Comparison of ENCODE assay signal across 8 cellular contexts in the genomic region with DNA sequence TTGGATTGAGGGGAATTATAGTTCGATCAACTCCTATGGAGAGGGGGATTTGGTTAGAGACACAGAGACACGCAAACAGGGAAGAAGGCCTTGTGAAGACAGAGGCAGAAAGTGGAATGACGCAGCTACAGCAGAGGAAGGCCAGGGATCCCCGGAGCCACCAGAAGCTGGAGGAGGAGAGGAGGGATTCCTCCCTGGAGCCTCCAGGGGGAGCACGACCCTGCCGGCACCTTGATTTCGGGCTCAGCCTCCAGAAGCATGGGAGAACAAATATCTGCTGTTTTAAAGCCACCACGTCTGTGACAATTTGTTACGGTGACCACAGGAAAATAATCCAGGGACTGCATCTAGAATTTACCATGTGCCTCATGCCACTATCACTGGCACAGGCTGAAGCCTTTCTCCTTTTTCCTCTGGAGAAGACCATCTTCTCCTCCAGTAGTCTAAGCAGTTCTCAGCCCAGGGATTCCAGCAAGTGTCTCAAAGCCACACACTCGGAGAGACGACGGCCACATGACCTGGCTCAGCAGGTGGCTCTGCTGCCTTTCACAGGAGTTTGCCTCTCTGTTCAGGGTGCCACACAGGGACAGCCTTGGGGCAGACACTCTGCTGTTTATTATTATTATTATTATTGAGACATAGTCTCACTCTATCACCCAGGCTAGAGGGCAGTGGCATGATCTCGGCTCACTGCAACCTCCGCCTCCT. TPM values are rescaled to one million over a fixed set of nuclear protein-coding genes. Genes with fewer than 3 reads are reported as not detected.
DNase-seq lines count a peak whose midpoint lies in the region; ATAC-seq, FAIRE-seq and TF ChIP-seq lines count a peak whose summit lies in the region.

No MANE protein-coding gene starts in this region.

- H3K27ac ChIP-seq in PC-9: no peak overlapping the region

- no peaks in the 10 kb centered on the region for H3K79me2 ChIP-seq in PC-9 (ENCODE audit: low read depth)

- TF ChIP-seq CTCF in BJ (IDR thresholded peaks at IDR 0.05; ENCODE audit: insufficient read depth, low read depth, low read length) (peak; percentile 91), PC-9 (conservative IDR thresholded peaks at IDR 0.05) (peak; percentile 72)

- no peak for ATAC-seq in HG03196 (IDR thresholded peaks at IDR 0.05; ENCODE audit: unreplicated experiment)

- no peaks in the 10 kb centered on the region for H3K36me3 ChIP-seq in BJ (ENCODE audit: control insufficient read depth, insufficient read depth, low read length)
- no peaks in the 10 kb centered on the region for H3K36me3 ChIP-seq in PC-9 (ENCODE audit: low read depth)

- no peaks in the 10 kb centered on the region for H3K9me3 ChIP-seq in PC-9 (ENCODE audit: insufficient read depth, low read depth)

- 0 out of 2 replicates have a peak overlapping the region, but pooled peaks have one; percentile 24 for H3K4me2 ChIP-seq in PC-9

- peak; percentile 40 for FAIRE-seq in GM19239 (lab: Jason Lieb, UNC)

- peak overlapping the region; percentile 34; the same call in 1 of the 2 replicates for H2AFZ ChIP-seq in PC-9

- H3K4me1 ChIP-seq in PC-9 (replicated peaks; ENCODE audit: insufficient read depth): no peaks in the 10 kb centered on the region

- H3K27me3 ChIP-seq in BJ (ENCODE audit: control insufficient read depth, insufficient read depth, low read length) (no peaks in the 10 kb centered on the region; the same call in 1 of the 2 replicates), PC-9 (ENCODE audit: insufficient read depth, low read depth) (no peaks in the 10 kb centered on the region)

- no peaks in the 10 kb centered on the region for H3K9me2 ChIP-seq in PC-9 (ENCODE audit: insufficient read depth)

- no peaks in the 10 kb centered on the region for H3F3A ChIP-seq in PC-9 (ENCODE audit: insufficient read depth, low read depth)

- in situ Hi-C loops in T47D (cut with HindIII; ENCODE audit: low pct_unique_long_range_greater_than_20kb, low sequenced_read_pairs): no loop called here

- DNase-seq in BJ (ENCODE audit: low read depth) (no peak), GM19239 (ENCODE audit: insufficient read length, low spot score) (peak; percentile 28), PC-9 (peak in 1 of 2 experiments; percentile 51), T47D (ENCODE audit: low read depth in 1 of 2, low spot score in 1 of 2) (peak; percentile 67 to 74), islet precursor cell (peak; percentile 84), occipital lobe (lab: John Stamatoyannopoulos, UW) (no peak)
- DNase-seq in stimulated activated CD8-positive, alpha-beta memory T cell treated with anti-CD3 and anti-CD28 coated beads, Interleukin-4, amount 100 ng/mL, for 48 hours: peak; percentile 45

- CTCF ChIA-PET in BJ (lab: Yijun Ruan, JAX) (interaction anchor here (0.7 to 4.9 kb wide), 19 partner anchors 11 to 878 kb away, joined by 3 to 69 read pairs (median 4); no protein-coding TSS in a partner anchor), PC-9 (lab: Charles Lee) (interaction anchor here (0.6 to 1.0 kb wide), 2 partner anchors 12 to 489 kb away, joined by 6 read pairs; no protein-coding TSS in a partner anchor)

- BruUV-seq in PC-9 (replicated peaks; lab: Mats Ljungman, UMichigan): no TSS peak

- H3K4me3 ChIP-seq in BJ (ENCODE audit: low read depth, low read length): no peak overlapping the region
- H3K4me3 ChIP-seq in PC-9: no peak overlapping the region

- intact Hi-C loops in PC-9 (cut with micrococcal nuclease; ENCODE audit: unreplicated experiment): loop anchor here (1.0 kb wide), 1 partner anchor 101 kb away; no protein-coding TSS in a partner anchor

- POLR2A ChIA-PET in BJ (lab: Charles Lee): no interaction called here
- POLR2A ChIA-PET in PC-9 (lab: Charles Lee; ENCODE audit: unreplicated experiment): interaction anchor here (0.7 kb wide), 1 partner anchor 24 kb away, joined by 3 read pairs; no protein-coding TSS in a partner anchor

- no peaks in the 10 kb centered on the region for H4K20me1 ChIP-seq in PC-9 (ENCODE audit: insufficient read depth)

RNA-seq across cellular contexts. Expression of a gene that starts 39.9 kb away (rescaled TPM):
- 4.8 and 5.0 TPM in 2 replicates for polyA plus RNA-seq in BJ (2011; rRNA removed)
- polyA minus RNA-seq in BJ (2011; rRNA and poly(A)+ RNA removed): 1.6 and 3.7 TPM in 2 replicates
- 8.9 and 10.6 TPM in 2 replicates for total RNA-seq in PC-9 (2021)
- 1.1 TPM for total RNA-seq in occipital lobe

RNA-seq across cellular contexts. Expression of a gene that starts 56.8 kb away (rescaled TPM):
- polyA plus RNA-seq in BJ (2011; rRNA removed): 21.8 and 33.9 TPM in 2 replicates
- 9.7 and 12.2 TPM in 2 replicates for polyA minus RNA-seq in BJ (2011; rRNA and poly(A)+ RNA removed)
- total RNA-seq in PC-9 (2021) (14.8 and 15.4 TPM in 2 replicates), occipital lobe (40.2 TPM)

Comparison
In these comparisons a context has a peak if more than half of its experiments do, and no peak if none do; other contexts are left out.
1. DNase-seq: peak in GM19239 (single experiment), T47D (2 of 2), islet precursor cell (single experiment) and stimulated activated CD8-positive, alpha-beta memory T cell treated with anti-CD3 and anti-CD28 coated beads, Interleukin-4, amount 100 ng/mL, for 48 hours (single experiment); none in BJ (single experiment) and occipital lobe (single experiment).